Comparison of ENCODE assay signal across 9 cellular contexts in the genomic region with DNA sequence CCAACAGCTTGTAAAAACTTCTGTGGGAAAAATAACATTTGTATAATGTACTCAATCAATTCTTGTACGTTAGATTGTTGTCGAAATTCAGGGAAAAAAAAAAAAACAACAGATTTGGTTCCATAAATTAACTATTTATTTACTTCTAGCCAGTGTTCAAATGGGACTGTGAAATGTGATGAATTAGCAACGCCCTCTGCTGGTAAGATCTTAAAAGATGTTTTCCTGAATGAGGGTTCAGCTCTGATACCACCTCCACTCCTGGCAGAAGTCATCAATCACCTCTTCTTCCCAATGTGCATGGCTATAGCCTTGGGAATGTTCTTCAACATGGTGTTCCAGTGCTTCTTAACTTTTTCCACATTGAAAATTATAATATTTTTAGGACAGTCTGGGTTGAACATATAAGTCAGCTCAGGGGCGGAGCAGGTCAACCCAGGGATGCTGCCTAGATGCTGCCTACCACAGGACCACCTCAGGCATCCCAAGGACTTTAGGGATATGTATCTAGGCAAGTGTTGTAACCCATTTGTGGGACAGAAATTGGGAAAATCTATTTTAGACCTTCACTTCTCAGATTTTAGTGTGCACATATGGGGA.
DNase-seq lines count a peak whose midpoint lies in the region; ATAC-seq and TF ChIP-seq lines count a peak whose summit lies in the region.
"Had no signal": no experiment of that assay in that cellular context is flagged by ENCODE, and none has a peak within 500 bp of the region (broad histone marks: within the 10 kb centered on the region; RNA-seq: fewer than 3 reads in every experiment).

No MANE protein-coding gene starts in this region.

- H3K36me3 ChIP-seq in mammary epithelial cell (ENCODE audit: insufficient read depth, low read length) (no peaks in the 10 kb centered on the region), left lung (no peaks in the 10 kb centered on the region)
- H3K36me3 ChIP-seq: BLaER1 treated with 17β-estradiol and CSF1 and Interleukin-3, amounts not matched to agents 10 nM and 100 nM had no signal

- H3K27ac ChIP-seq in mammary epithelial cell (ENCODE audit: insufficient read depth, low read depth, low read length) (no peak overlapping the region), left lung (no peak overlapping the region)
- H3K27ac ChIP-seq: BLaER1 treated with 17β-estradiol and CSF1 and Interleukin-3, amounts not matched to agents 10 nM and 100 nM had no signal

- H2AFZ ChIP-seq in mammary epithelial cell (ENCODE audit: low read depth, low read length) = no peak overlapping the region

- H3K4me1 ChIP-seq in mammary epithelial cell (ENCODE audit: insufficient read depth, low read length) = peaks cover 18% of the 10 kb centered on the region
- peaks cover 5 to 10% of the 10 kb centered on the region in 2 donors for H3K4me1 ChIP-seq in left lung

- DNase-seq in DMS153 treated with DMSO at 0.1 percent for 48 hours (lab: John Stamatoyannopoulos, UW; ENCODE audit: unreplicated experiment) (peak; percentile 48), DMS153 (lab: John Stamatoyannopoulos, UW) (no peak), NCI-H2227 treated with DMSO at 0.1 percent for 48 hours (lab: John Stamatoyannopoulos, UW) (peak; percentile 58), mammary epithelial cell (peak; percentile 16), left lung (no peak)
- DNase-seq in activated CD8-positive, alpha-beta memory T cell treated with anti-CD3 and anti-CD28 coated beads, Interleukin-2, amount 50 U/mL, for 4 hours = no peak
- no peak for DNase-seq in stimulated activated naive CD8-positive, alpha-beta T cell treated with anti-CD3 and anti-CD28 coated beads, Interleukin-15, Interleukin-2, amounts not matched to agents 100 U/mL and 50 U/mL, for 24 hours

- H3K4me3 ChIP-seq in mammary epithelial cell (replicated peaks in 1 of 3; ENCODE audit: insufficient read depth in 1 of 3, low read depth in 2 of 3, low read length in 3 of 3) (no peak overlapping the region), left lung (no peak overlapping the region)
- H3K4me3 ChIP-seq: BLaER1 treated with 17β-estradiol and CSF1 and Interleukin-3, amounts not matched to agents 10 nM and 100 nM had no signal

- WGBS in mammary epithelial cell (ENCODE audit: low coverage, missing lambda C conversion rate) = 33% methylated on average over 3 of the region's 4 CpGs

- H4K20me1 ChIP-seq in mammary epithelial cell (ENCODE audit: insufficient read depth, low read length) = no peaks in the 10 kb centered on the region
- H4K20me1 ChIP-seq: BLaER1 treated with 17β-estradiol and CSF1 and Interleukin-3, amounts not matched to agents 10 nM and 100 nM had no signal

- in situ Hi-C loops in mammary epithelial cell (cut with MboI; ENCODE audit: low sequenced_read_pairs in 2 of 2) = loop anchor here (10.0 kb wide), 2 partner anchors 75 to 865 kb away; no protein-coding TSS in a partner anchor

- ATAC-seq in HG02852 (IDR thresholded peaks at IDR 0.05; ENCODE audit: unreplicated experiment) (peak; percentile 60), left lung (peak; percentile 81)
- no peak for ATAC-seq in stimulated activated naive CD8-positive, alpha-beta T cell treated with anti-CD3 and anti-CD28 coated beads, Interleukin-15, Interleukin-2, amounts not matched to agents 100 U/mL and 50 U/mL, for 24 hours

- BruUV-seq in mammary epithelial cell (replicated peaks; lab: Mats Ljungman, UMichigan) = no TSS peak

- peak overlapping the region; percentile 44 for H3K4me2 ChIP-seq in mammary epithelial cell (ENCODE audit: insufficient read depth, low read depth, low read length)
- H3K4me2 ChIP-seq: BLaER1 treated with 17β-estradiol and CSF1 and Interleukin-3, amounts not matched to agents 10 nM and 100 nM had no signal

- CTCF ChIA-PET in mammary epithelial cell (lab: Charles Lee; ENCODE audit: low non-redundant PET) = interaction anchor here (0.7 to 2.5 kb wide), 3 partner anchors 75 to 375 kb away, joined by 3 to 41 read pairs (median 10); no protein-coding TSS in a partner anchor

- dilution Hi-C loops in mammary epithelial cell (cut with HindIII; ENCODE audit: low sequenced_read_pairs) = no loop called here

- intact Hi-C loops in mammary epithelial cell (cut with micrococcal nuclease) (loop anchor here (1.0 kb wide), 2 partner anchors 75 to 862 kb away; no protein-coding TSS in a partner anchor), left lung (cut with DNase I) (loop anchor here in 1 of 2 donors (10.0 kb wide), 2 partner anchors 75 to 865 kb away; no protein-coding TSS in a partner anchor)

- H3K9me3 ChIP-seq in mammary epithelial cell (replicated peaks; ENCODE audit: insufficient read depth, low read length) (no peaks in the 10 kb centered on the region), left lung (no peaks in the 10 kb centered on the region)
- H3K9me3 ChIP-seq: BLaER1 treated with 17β-estradiol and CSF1 and Interleukin-3, amounts not matched to agents 10 nM and 100 nM had no signal

- H3K27me3 ChIP-seq in mammary epithelial cell (ENCODE audit: insufficient read depth, low read length) (no peaks in the 10 kb centered on the region), left lung (no peaks in the 10 kb centered on the region)
- H3K27me3 ChIP-seq: BLaER1 treated with 17β-estradiol and CSF1 and Interleukin-3, amounts not matched to agents 10 nM and 100 nM had no signal

- TF ChIP-seq CTCF in mammary epithelial cell (conservative IDR thresholded peaks at IDR 0.05 in 1 of 2, IDR thresholded peaks at IDR 0.05 in 1 of 2; ENCODE audit: extremely low read depth in 1 of 2, insufficient read depth in 1 of 2, low read depth in 1 of 2, low read length in 2 of 2) (peak; percentile 60 to 62), left lung (IDR thresholded peaks at IDR 0.05) (peak; percentile 54 to 58)

- no peak overlapping the region for H3K9ac ChIP-seq in mammary epithelial cell (ENCODE audit: insufficient read depth, low read length)
- H3K9ac ChIP-seq: BLaER1 treated with 17β-estradiol and CSF1 and Interleukin-3, amounts not matched to agents 10 nM and 100 nM had no signal

- H3K79me2 ChIP-seq in mammary epithelial cell (ENCODE audit: insufficient read depth, low read length) = no peaks in the 10 kb centered on the region

Comparison
In these comparisons a context has a peak if more than half of its experiments do, and no peak if none do; other contexts are left out.
1. DNase-seq: peak in DMS153 treated with DMSO at 0.1 percent for 48 hours (single experiment), NCI-H2227 treated with DMSO at 0.1 percent for 48 hours (single experiment) and mammary epithelial cell (single experiment); none in DMS153 (single experiment), left lung (0 of 2), activated CD8-positive, alpha-beta memory T cell treated with anti-CD3 and anti-CD28 coated beads, Interleukin-2, amount 50 U/mL, for 4 hours (single experiment) and stimulated activated naive CD8-positive, alpha-beta T cell treated with anti-CD3 and anti-CD28 coated beads, Interleukin-15, Interleukin-2, amounts not matched to agents 100 U/mL and 50 U/mL, for 24 hours (single experiment).